In genomic region chr7:22675917-22676343, GRCh38 we compare ENCODE assay signal across 9 cellular contexts. TPM values are rescaled to one million over a fixed set of nuclear protein-coding genes. Genes with fewer than 3 reads are reported as not detected.
DNase-seq lines count a peak whose midpoint lies in the region; ATAC-seq, FAIRE-seq and TF ChIP-seq lines count a peak whose summit lies in the region.
"Had no signal": no experiment of that assay in that cellular context is flagged by ENCODE, and none has a peak within 500 bp of the region (broad histone marks: within the 10 kb centered on the region; RNA-seq: fewer than 3 reads in every experiment).

No MANE protein-coding gene starts in this region.

- H3K4me3 ChIP-seq in GM12878, result no peak overlapping the region
- no peak overlapping the region for H3K4me3 ChIP-seq in OCI-LY7 (ENCODE audit: low read depth, low read length, poor library complexity, severe bottlenecking)

- peak; percentile 83 for FAIRE-seq in GM12891 (lab: Jason Lieb, UNC)
- no peak for FAIRE-seq in GM12878 (lab: Jason Lieb, UNC)
- FAIRE-seq: H54 had no signal

- POLR2A ChIA-PET in GM12878 (lab: Charles Lee) (no interaction called here), OCI-LY7 (lab: Charles Lee) (interaction anchor here (0.6 to 0.9 kb wide), 2 partner anchors 13 to 1249 kb away, joined by 3 to 4 read pairs; no protein-coding TSS in a partner anchor)

- DNase-seq in GM12891 (ENCODE audit: insufficient read length, low spot score), result no peak
- DNase-seq in SW480 (ENCODE audit: low spot score), result peak; percentile 61
- DNase-seq in GM12878 (ENCODE audit: low read depth, low spot score), result no peak
- peak; percentile 36 for DNase-seq in renal cortical epithelial cell (ENCODE audit: low read depth)
- DNase-seq in NCI-H1436 (lab: John Stamatoyannopoulos, UW), result no peak
- no peak for DNase-seq in OCI-LY7 (ENCODE audit: low spot score)
- no peak for DNase-seq in NCI-H2029 treated with DMSO at 0.1 percent for 48 hours (lab: John Stamatoyannopoulos, UW)
- DNase-seq: activated CD8-positive, alpha-beta memory T cell treated with anti-CD3 and anti-CD28 coated beads, Interleukin-2, amount 50 U/mL, for 4 hours had no signal

- no peak for TF ChIP-seq EP300 in GM12878 (IDR thresholded peaks at IDR 0.05; ENCODE audit: borderline replicate concordance in 1 of 2, control insufficient read depth in 1 of 2, low read depth in 2 of 2, low read length in 2 of 2)

- in situ Hi-C loops in GM12878 (cut with MboI), result no loop called here

- TF ChIP-seq RAD21 in GM12878 (IDR thresholded peaks at IDR 0.05; ENCODE audit: insufficient read depth, low read depth, low read length), result no peak

- no peak overlapping the region for H3K4me2 ChIP-seq in GM12878 (ENCODE audit: control insufficient read depth, insufficient read depth)
- H3K4me2 ChIP-seq in OCI-LY7 (ENCODE audit: low read length), result no peak overlapping the region

- H3K79me2 ChIP-seq in GM12878 (ENCODE audit: control insufficient read depth, insufficient read depth, low read length) (no peaks in the 10 kb centered on the region), OCI-LY7 (ENCODE audit: insufficient read depth, low read depth, low read length) (no peaks in the 10 kb centered on the region)

- TF ChIP-seq CTCF in GM12878 (IDR thresholded peaks at IDR 0.05 in 2 of 3, conservative IDR thresholded peaks at IDR 0.05 in 1 of 3; ENCODE audit: control insufficient read depth in 2 of 3, extremely low read depth in 1 of 3, insufficient read depth in 1 of 3, low read depth in 3 of 3, low read length in 3 of 3) (no peak), OCI-LY7 (conservative IDR thresholded peaks at IDR 0.05; ENCODE audit: low read length) (no peak)

- whole genome bisulfite sequencing in GM12878 (ENCODE audit: insufficient coverage, insufficient replicate concordance, low lambda C conversion rate, missing lambda C conversion rate), result 85% methylated on average over 2 of the region's 2 CpGs

- H3K9ac ChIP-seq in GM12878 (ENCODE audit: control insufficient read depth, insufficient read depth, low read length), result no peak overlapping the region

- SMC1A ChIA-PET in GM12878 (lab: Charles Lee; ENCODE audit: uncharacterized antibody, unreplicated experiment), result no interaction called here

- H3K36me3 ChIP-seq in GM12878 (ENCODE audit: control insufficient read depth in 2 of 2, insufficient read depth in 2 of 2, low read length in 1 of 2) (no peaks in the 10 kb centered on the region), OCI-LY7 (ENCODE audit: insufficient read depth, low read length) (no peaks in the 10 kb centered on the region)

- peaks cover 28% of the 10 kb centered on the region for H3K4me1 ChIP-seq in GM12878 (ENCODE audit: control insufficient read depth, insufficient read depth, low read length)
- peaks cover 5% of the 10 kb centered on the region for H3K4me1 ChIP-seq in OCI-LY7 (ENCODE audit: insufficient read depth, low read length, poor library complexity, severe bottlenecking)

- no peak for ATAC-seq in GM12878

- H3K27me3 ChIP-seq in GM12878 (replicated peaks in 1 of 2; ENCODE audit: control insufficient read depth in 2 of 2, insufficient read depth in 2 of 2, low read length in 1 of 2), result no peaks in the 10 kb centered on the region; a peak in 1 of 4 replicates

- H3K27ac ChIP-seq in GM12878 (ENCODE audit: control insufficient read depth, insufficient read depth) (no peak overlapping the region), OCI-LY7 (ENCODE audit: low read depth, low read length, poor library complexity, severe bottlenecking) (no peak overlapping the region)

- BruUV-seq in GM12878 (replicated peaks; lab: Mats Ljungman, UMichigan) (no TSS peak), OCI-LY7 (replicated peaks; lab: Mats Ljungman, UMichigan) (no TSS peak)

- RAD21 ChIA-PET in GM12878 (lab: Charles Lee; ENCODE audit: unreplicated experiment), result no interaction called here

- CTCF ChIA-PET in GM12878 (lab: Yijun Ruan, JAX), result interaction anchor here (1.0 kb wide), 1 partner anchor 51 kb away, joined by 3 read pairs; the partner anchor contains the start of gene IL6
- CTCF ChIA-PET in OCI-LY7 (lab: Charles Lee; ENCODE audit: unreplicated experiment), result interaction anchor here (0.5 kb wide), 1 partner anchor 114 kb away, joined by 7 read pairs; no protein-coding TSS in a partner anchor

- no peaks in the 10 kb centered on the region for H4K20me1 ChIP-seq in GM12878 (ENCODE audit: control insufficient read depth, insufficient read depth)
- no peaks in the 10 kb centered on the region for H4K20me1 ChIP-seq in OCI-LY7 (ENCODE audit: insufficient read depth, low read length)

- TF ChIP-seq POLR2A in GM12891 (IDR thresholded peaks at IDR 0.05; ENCODE audit: low read depth, low read length), result no peak
- TF ChIP-seq POLR2A in GM12878 (IDR thresholded peaks at IDR 0.05; ENCODE audit: low read depth, low read length), result no peak

- intact Hi-C loops in GM12878 (cut with micrococcal nuclease; ENCODE audit: unreplicated experiment), result no loop called here
- intact Hi-C loops in OCI-LY7 (cut with micrococcal nuclease; ENCODE audit: unreplicated experiment), result no loop called here

- H3K9me3 ChIP-seq in GM12878 (replicated peaks; ENCODE audit: control insufficient read depth, insufficient read depth, low read length) (no peaks in the 10 kb centered on the region; the same call in 2 of the 3 replicates), OCI-LY7 (ENCODE audit: low read length) (no peaks in the 10 kb centered on the region)

- no peaks in the 10 kb centered on the region for H3K9me2 ChIP-seq in OCI-LY7 (ENCODE audit: insufficient read depth, low read length)

- H2AFZ ChIP-seq in GM12878 (ENCODE audit: control insufficient read depth, low read depth, low read length) (no peak overlapping the region), OCI-LY7 (ENCODE audit: low read length) (no peak overlapping the region)

TF ChIP-seq in GM12891, 5 proteins besides CTCF, POLR2A, EP300 and RAD21:
- TF ChIP-seq POLR2AphosphoS5 (IDR thresholded peaks at IDR 0.05; ENCODE audit: low read depth, low read length), result no peak
- no peak for TF ChIP-seq TAF1 (IDR thresholded peaks at IDR 0.05; ENCODE audit: low read depth, low read length)
- no peak for TF ChIP-seq PAX5 (IDR thresholded peaks at IDR 0.05; ENCODE audit: insufficient read depth, low read length, severe bottlenecking)
- TF ChIP-seq SPI1 (IDR thresholded peaks at IDR 0.05; ENCODE audit: low read depth, low read length), result no peak
- TF ChIP-seq POU2F2 (IDR thresholded peaks at IDR 0.05; ENCODE audit: low read depth, low read length), result no peak

TF ChIP-seq in GM12878, 131 proteins besides CTCF, POLR2A, EP300 and RAD21:
- TF ChIP-seq, protein P1, sequence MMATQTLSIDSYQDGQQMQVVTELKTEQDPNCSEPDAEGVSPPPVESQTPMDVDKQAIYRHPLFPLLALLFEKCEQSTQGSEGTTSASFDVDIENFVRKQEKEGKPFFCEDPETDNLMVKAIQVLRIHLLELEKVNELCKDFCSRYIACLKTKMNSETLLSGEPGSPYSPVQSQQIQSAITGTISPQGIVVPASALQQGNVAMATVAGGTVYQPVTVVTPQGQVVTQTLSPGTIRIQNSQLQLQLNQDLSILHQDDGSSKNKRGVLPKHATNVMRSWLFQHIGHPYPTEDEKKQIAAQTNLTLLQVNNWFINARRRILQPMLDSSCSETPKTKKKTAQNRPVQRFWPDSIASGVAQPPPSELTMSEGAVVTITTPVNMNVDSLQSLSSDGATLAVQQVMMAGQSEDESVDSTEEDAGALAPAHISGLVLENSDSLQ (IDR thresholded peaks at IDR 0.05), result no peak
- TF ChIP-seq CBX3 (IDR thresholded peaks at IDR 0.05; ENCODE audit: borderline replicate concordance, low read depth) (no peak), RUNX3 (IDR thresholded peaks at IDR 0.05; ENCODE audit: low read length) (peak; percentile 41; the same call in 1 of the 2 replicates), TAF1 (IDR thresholded peaks at IDR 0.05; ENCODE audit: borderline replicate concordance, low read depth, low read length) (no peak), RFX5 (IDR thresholded peaks at IDR 0.05; ENCODE audit: low read depth, low read length) (no peak), JUNB (IDR thresholded peaks at IDR 0.05) (no peak), SIX5 (IDR thresholded peaks at IDR 0.05; ENCODE audit: low read depth, low read length, severe bottlenecking) (no peak), HCFC1 (IDR thresholded peaks at IDR 0.05; ENCODE audit: low read length) (no peak)

RNA-seq across cellular contexts. Expression of gene IL6, which starts 51.1 kb away (rescaled TPM):
- polyA plus RNA-seq in GM12891 (2012; ENCODE audit: low read depth, missing spikeins), result 0.69 TPM
- not detected in 2 replicates for total RNA-seq in GM12878 (2013; cell fraction: nucleolus; rRNA removed)
- total RNA-seq in GM12878 (2014; rRNA removed), result not detected in 2 replicates
- total RNA-seq in GM12878 (2014; rRNA removed; fragmentation: Illumina TruSeq; extraction: Trizol), result not detected in 2 replicates
- total RNA-seq in GM12878 (2021), result not detected in 2 replicates
- polyA plus RNA-seq in GM12878 (2011; ENCODE audit: low read depth), result not detected
- polyA plus RNA-seq in GM12878 (2011; rRNA removed), result not detected in 2 replicates
- polyA plus RNA-seq in GM12878 (2011; cell fraction: cytosol; rRNA removed), result not detected in 2 replicates
- polyA plus RNA-seq in GM12878 (2011; cell fraction: nucleus; rRNA removed), result not detected in 2 replicates
- 0.15 TPM in 1 of 2 replicates, not detected in the other for polyA plus RNA-seq in GM12878 (2012)
- polyA plus RNA-seq in GM12878 (2014; fragmentation: Illumina TruSeq; extraction: Trizol), result not detected in 2 replicates
- polyA plus RNA-seq in GM12878 (2014; fragmentation: Nextera tagmentation; extraction: Ambion mirVana), result not detected
- not detected in 2 replicates for polyA plus RNA-seq in GM12878 (2014; rRNA removed)
- polyA plus RNA-seq in GM12878 (2016; fragmentation: Nextera tagmentation; extraction: Ambion mirVana), result not detected
- polyA minus RNA-seq in GM12878 (2011; rRNA and poly(A)+ RNA removed), result not detected in 2 replicates
- polyA minus RNA-seq in GM12878 (2011; cell fraction: cytosol; rRNA and poly(A)+ RNA removed), result not detected in 2 replicates
- polyA minus RNA-seq in GM12878 (2011; cell fraction: nucleus; rRNA and poly(A)+ RNA removed), result not detected in 2 replicates
- total RNA-seq in renal cortical epithelial cell, result 52.3 and 84.2 TPM in 2 replicates
- total RNA-seq in OCI-LY7 (2014; rRNA removed; shearing (Covaris generic)), result not detected in 2 replicates
- not detected in 2 replicates for total RNA-seq in OCI-LY7 (2022)

Comparison
In these comparisons a context has a peak if more than half of its experiments do, and no peak if none do; other contexts are left out.
1. DNase-seq: peak in SW480 (single experiment) and renal cortical epithelial cell (single experiment); none in GM12891 (single experiment), GM12878 (single experiment), NCI-H1436 (single experiment), OCI-LY7 (single experiment) and NCI-H2029 treated with DMSO at 0.1 percent for 48 hours (single experiment).
2. RNA of gene IL6, which starts 51.1 kb away (total RNA-seq): 52.3 to 84.2 TPM in renal cortical epithelial cell; not detected in GM12878 and not detected in OCI-LY7; every median in the first group is over 10 times any median in the second.